In the genomic region with DNA sequence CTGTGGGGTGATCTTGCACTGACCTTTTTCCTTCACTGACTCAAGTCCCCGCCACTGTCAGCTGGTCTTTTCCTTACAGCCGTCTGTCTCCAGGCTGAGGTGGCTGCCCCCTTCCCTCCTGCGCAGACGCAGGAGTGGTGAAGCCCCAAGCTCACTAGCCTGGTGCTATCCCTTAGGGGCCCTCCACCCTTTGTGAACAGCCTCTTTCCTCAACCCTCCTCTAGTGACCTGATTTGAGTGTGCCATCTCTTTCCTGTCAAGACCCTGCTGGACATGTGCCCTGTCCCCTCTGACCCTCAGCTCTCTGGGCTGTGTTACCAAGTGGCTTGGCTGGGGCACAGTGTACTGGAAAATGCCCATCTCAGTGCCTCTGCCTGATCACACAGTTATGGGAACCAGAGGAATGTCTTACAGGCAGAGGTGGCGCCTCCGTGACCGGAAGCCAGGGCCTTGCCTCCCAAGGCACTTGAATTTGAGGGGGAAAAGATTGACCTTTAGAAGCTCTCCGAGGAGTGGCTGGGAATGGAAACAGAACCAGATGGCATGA, we compare ENCODE assay signal across 25 cellular contexts. TPM values are rescaled to one million over a fixed set of nuclear protein-coding genes. Genes with fewer than 3 reads are reported as not detected.
A peak's percentile ranks its signal among the peaks of the same experiment; 100 is the strongest.
DNase-seq lines count a peak whose midpoint lies in the region; ATAC-seq and TF ChIP-seq lines count a peak whose summit lies in the region.
"Had no signal": no experiment of that assay in that cellular context is flagged by ENCODE, and none has a peak within 500 bp of the region (broad histone marks: within the 10 kb centered on the region; RNA-seq: fewer than 3 reads in every experiment).

No MANE protein-coding gene starts in this region.

- no peaks in the 10 kb centered on the region for H4K20me1 ChIP-seq in BLaER1

- peak overlapping the region; percentile 48 for H3K4me2 ChIP-seq in BLaER1

- no peaks in the 10 kb centered on the region for H3K27me3 Mint-ChIP-seq in activated T-cell treated with anti-CD3 and anti-CD28 coated beads, Interleukin-2, amount 50 U/mL, for 4 hours (ENCODE audit: low read depth)
- H3K27me3 Mint-ChIP-seq: activated naive CD4-positive, alpha-beta T cell treated with anti-CD3 and anti-CD28 coated beads, Interleukin-2, amount 50 U/mL, for 24 hours had no signal

- peak; percentile 3 for ATAC-seq in left lung
- no peak for ATAC-seq in stimulated activated effector memory CD8-positive, alpha-beta T cell treated with anti-CD3 and anti-CD28 coated beads, Interleukin-12 subunit alpha, Interleukin-12 subunit beta, amount 100 ng/mL, for 72 hours
- ATAC-seq in activated T-cell treated with anti-CD3 and anti-CD28 coated beads, Interleukin-2, amount 50 U/mL, for 4 hours = no peak
- ATAC-seq: activated CD8-positive, alpha-beta memory T cell treated with anti-CD3 and anti-CD28 coated beads, Interleukin-2, amount 10 ng/mL, durations not matched to agents 7 days and 5 days; gastrocnemius medialis; naive thymus-derived CD8-positive, alpha-beta T cell; stimulated activated naive CD8-positive, alpha-beta T cell treated with anti-CD3 and anti-CD28 coated beads, Interleukin-15, amount 100 ng/mL, for 72 hours; T-helper 17 cell had no signal

- peak overlapping the region; percentile 32; the same call in 1 of the 2 replicates for H3K27ac ChIP-seq in BLaER1
- peak overlapping the region; percentile 96 to 98 for H3K27ac ChIP-seq in ascending aorta
- peak overlapping the region in 1 of 2 donors; percentile 23 for H3K27ac ChIP-seq in left lung
- H3K27ac ChIP-seq: SK-N-MC had no signal

- no peaks in the 10 kb centered on the region for H3K36me3 Mint-ChIP-seq in stimulated activated effector memory CD8-positive, alpha-beta T cell treated with anti-CD3 and anti-CD28 coated beads, Interleukin-12 subunit alpha, Interleukin-12 subunit beta, amount 100 ng/mL, for 72 hours
- no peaks in the 10 kb centered on the region for H3K36me3 Mint-ChIP-seq in activated T-cell treated with anti-CD3 and anti-CD28 coated beads, Interleukin-2, amount 50 U/mL, for 4 hours (ENCODE audit: insufficient read depth)
- H3K36me3 Mint-ChIP-seq: activated CD8-positive, alpha-beta memory T cell treated with anti-CD3 and anti-CD28 coated beads, Interleukin-2, amount 10 ng/mL, durations not matched to agents 7 days and 5 days; activated naive CD4-positive, alpha-beta T cell treated with anti-CD3 and anti-CD28 coated beads, Interleukin-2, amount 50 U/mL, for 24 hours; IgD-negative memory B cell had no signal

- DNase-seq in ascending aorta (ENCODE audit: low spot score in 2 of 2) (no peak), left lung (no peak), AML-193 (lab: John Stamatoyannopoulos, UW) (no peak), G401 (ENCODE audit: low spot score) (no peak), NCI-H2107 treated with DMSO at 0.1 percent for 48 hours (lab: John Stamatoyannopoulos, UW; ENCODE audit: unreplicated experiment) (no peak)
- DNase-seq in stimulated activated effector memory CD8-positive, alpha-beta T cell treated with anti-CD3 and anti-CD28 coated beads, Interleukin-12 subunit alpha, Interleukin-12 subunit beta, amount 100 ng/mL, for 72 hours (ENCODE audit: low spot score in 2 of 2) = no peak
- DNase-seq in activated T-cell treated with anti-CD3 and anti-CD28 coated beads, Interleukin-2, amount 50 U/mL, for 4 hours = no peak
- DNase-seq: activated CD4-positive, alpha-beta T cell treated with anti-CD3 and anti-CD28 coated beads, Interleukin-2, amount 10 ng/mL, durations not matched to agents 7 days and 5 days; activated CD8-positive, alpha-beta memory T cell treated with anti-CD3 and anti-CD28 coated beads, Interleukin-2, amount 10 ng/mL, durations not matched to agents 7 days and 5 days; gastrocnemius medialis; H9; kidney; mesendoderm; naive thymus-derived CD8-positive, alpha-beta T cell; NCI-H524; stimulated activated CD4-positive, alpha-beta T cell treated with anti-CD3 and anti-CD28 coated beads, Interleukin-4, amount 100 ng/mL, for 1 hour; stimulated activated naive CD8-positive, alpha-beta T cell treated with anti-CD3 and anti-CD28 coated beads, Interleukin-15, amount 100 ng/mL, for 72 hours; T-helper 17 cell had no signal

- H3K4me1 ChIP-seq in BLaER1 (peaks cover 34% of the 10 kb centered on the region), ascending aorta (peaks cover 58 to 80% of the 10 kb centered on the region in 2 donors), left lung (peaks cover 38 to 55% of the 10 kb centered on the region in 2 donors)

- H3K4me3 ChIP-seq in BLaER1 (no peak overlapping the region), ascending aorta (no peak overlapping the region), left lung (no peak overlapping the region)
- H3K4me3 ChIP-seq: gastrocnemius medialis, SK-N-MC had no signal

- no peaks in the 10 kb centered on the region for H3K9me3 Mint-ChIP-seq in stimulated activated effector memory CD8-positive, alpha-beta T cell treated with anti-CD3 and anti-CD28 coated beads, Interleukin-12 subunit alpha, Interleukin-12 subunit beta, amount 100 ng/mL, for 72 hours
- no peaks in the 10 kb centered on the region for H3K9me3 Mint-ChIP-seq in activated T-cell treated with anti-CD3 and anti-CD28 coated beads, Interleukin-2, amount 50 U/mL, for 4 hours
- H3K9me3 Mint-ChIP-seq: activated CD4-positive, alpha-beta T cell treated with anti-CD3 and anti-CD28 coated beads, Interleukin-2, amount 10 ng/mL, durations not matched to agents 7 days and 5 days; activated naive CD4-positive, alpha-beta T cell treated with anti-CD3 and anti-CD28 coated beads, Interleukin-2, amount 50 U/mL, for 24 hours; H9; IgD-negative memory B cell; naive thymus-derived CD8-positive, alpha-beta T cell; stimulated activated naive CD8-positive, alpha-beta T cell treated with anti-CD3 and anti-CD28 coated beads, Interleukin-15, amount 100 ng/mL, for 72 hours had no signal

- intact Hi-C loops in ascending aorta (cut with DNase I) (no loop called here), left lung (cut with DNase I) (no loop called here)

- peak overlapping the region; percentile 21 for H3K27ac Mint-ChIP-seq in stimulated activated effector memory CD8-positive, alpha-beta T cell treated with anti-CD3 and anti-CD28 coated beads, Interleukin-12 subunit alpha, Interleukin-12 subunit beta, amount 100 ng/mL, for 72 hours
- H3K27ac Mint-ChIP-seq: activated CD4-positive, alpha-beta T cell treated with anti-CD3 and anti-CD28 coated beads, Interleukin-2, amount 10 ng/mL, durations not matched to agents 7 days and 5 days; activated CD8-positive, alpha-beta memory T cell treated with anti-CD3 and anti-CD28 coated beads, Interleukin-2, amount 10 ng/mL, durations not matched to agents 7 days and 5 days; activated naive CD4-positive, alpha-beta T cell treated with anti-CD3 and anti-CD28 coated beads, Interleukin-2, amount 50 U/mL, for 24 hours; IgD-negative memory B cell; stimulated activated naive CD8-positive, alpha-beta T cell treated with anti-CD3 and anti-CD28 coated beads, Interleukin-15, amount 100 ng/mL, for 72 hours; T-helper 17 cell had no signal

- no peak overlapping the region for H3K4me3 Mint-ChIP-seq in stimulated activated effector memory CD8-positive, alpha-beta T cell treated with anti-CD3 and anti-CD28 coated beads, Interleukin-12 subunit alpha, Interleukin-12 subunit beta, amount 100 ng/mL, for 72 hours
- H3K4me3 Mint-ChIP-seq in activated T-cell treated with anti-CD3 and anti-CD28 coated beads, Interleukin-2, amount 50 U/mL, for 4 hours = no peak overlapping the region
- H3K4me3 Mint-ChIP-seq: activated CD4-positive, alpha-beta T cell treated with anti-CD3 and anti-CD28 coated beads, Interleukin-2, amount 10 ng/mL, durations not matched to agents 7 days and 5 days; activated CD8-positive, alpha-beta memory T cell treated with anti-CD3 and anti-CD28 coated beads, Interleukin-2, amount 10 ng/mL, durations not matched to agents 7 days and 5 days; activated naive CD4-positive, alpha-beta T cell treated with anti-CD3 and anti-CD28 coated beads, Interleukin-2, amount 50 U/mL, for 24 hours; H9; IgD-negative memory B cell; naive thymus-derived CD8-positive, alpha-beta T cell; stimulated activated naive CD8-positive, alpha-beta T cell treated with anti-CD3 and anti-CD28 coated beads, Interleukin-15, amount 100 ng/mL, for 72 hours; T-helper 17 cell had no signal

- H3K36me3 ChIP-seq in BLaER1 = no peaks in the 10 kb centered on the region
- H3K36me3 ChIP-seq in ascending aorta = no peaks in the 10 kb centered on the region
- no peaks in the 10 kb centered on the region for H3K36me3 ChIP-seq in left lung
- H3K36me3 ChIP-seq: gastrocnemius medialis had no signal

- TF ChIP-seq CTCF in ascending aorta (IDR thresholded peaks at IDR 0.05) = no peak
- no peak for TF ChIP-seq CTCF in left lung (IDR thresholded peaks at IDR 0.05)

- no peaks in the 10 kb centered on the region for H3K9me3 ChIP-seq in BLaER1
- H3K9me3 ChIP-seq in ascending aorta = no peaks in the 10 kb centered on the region
- no peaks in the 10 kb centered on the region for H3K9me3 ChIP-seq in left lung
- H3K9me3 ChIP-seq: gastrocnemius medialis had no signal

- no peaks in the 10 kb centered on the region for H3K27me3 ChIP-seq in BLaER1
- no peaks in the 10 kb centered on the region for H3K27me3 ChIP-seq in ascending aorta
- H3K27me3 ChIP-seq in left lung = peaks cover 0 to 15% of the 10 kb centered on the region in 2 donors
- H3K27me3 ChIP-seq: gastrocnemius medialis had no signal

- H3K9ac ChIP-seq in BLaER1 = 0 out of 2 replicates have a peak overlapping the region, but pooled peaks have one; percentile 1

- H3K4me1 Mint-ChIP-seq in stimulated activated effector memory CD8-positive, alpha-beta T cell treated with anti-CD3 and anti-CD28 coated beads, Interleukin-12 subunit alpha, Interleukin-12 subunit beta, amount 100 ng/mL, for 72 hours = peaks cover 16% of the 10 kb centered on the region
- peaks cover 15% of the 10 kb centered on the region for H3K4me1 Mint-ChIP-seq in activated T-cell treated with anti-CD3 and anti-CD28 coated beads, Interleukin-2, amount 50 U/mL, for 4 hours (ENCODE audit: low read depth)

- in situ Hi-C loops in G401 (cut with HindIII; ENCODE audit: low sequenced_read_pairs) = no loop called here

RNA-seq across cellular contexts. Expression of a gene that starts 8.7 kb away (rescaled TPM):
- total RNA-seq in ascending aorta (0.21 TPM), left lung (under 1 TPM in 1 of 2 donors, not detected in 1; 0.18 TPM)
- total RNA-seq in activated T-cell treated with anti-CD3 and anti-CD28 coated beads, Interleukin-2, amount 50 U/mL, for 4 hours = not detected
- 0.37 TPM in 1 of 2 replicates, not detected in the other for total RNA-seq in G401 (2014; rRNA removed; shearing (Covaris generic))
- total RNA-seq: activated CD4-positive, alpha-beta T cell treated with anti-CD3 and anti-CD28 coated beads, Interleukin-2, amount 10 ng/mL, durations not matched to agents 7 days and 5 days; activated CD8-positive, alpha-beta memory T cell treated with anti-CD3 and anti-CD28 coated beads, Interleukin-2, amount 10 ng/mL, durations not matched to agents 7 days and 5 days; epithelial cell of proximal tubule; H9; MCF 10A; naive thymus-derived CD8-positive, alpha-beta T cell; pulmonary artery endothelial cell; T-helper 17 cell had no signal

RNA-seq across cellular contexts. Expression of a gene that starts 17.5 kb away (rescaled TPM):
- total RNA-seq in ascending aorta = 187 TPM
- 10 to 100 TPM; 23.8 to 24.3 TPM for total RNA-seq in left lung
- not detected for total RNA-seq in activated T-cell treated with anti-CD3 and anti-CD28 coated beads, Interleukin-2, amount 50 U/mL, for 4 hours
- total RNA-seq in G401 (2014; rRNA removed; shearing (Covaris generic)) = not detected in 2 replicates
- total RNA-seq: activated CD4-positive, alpha-beta T cell treated with anti-CD3 and anti-CD28 coated beads, Interleukin-2, amount 10 ng/mL, durations not matched to agents 7 days and 5 days; activated CD8-positive, alpha-beta memory T cell treated with anti-CD3 and anti-CD28 coated beads, Interleukin-2, amount 10 ng/mL, durations not matched to agents 7 days and 5 days; epithelial cell of proximal tubule; MCF 10A; naive thymus-derived CD8-positive, alpha-beta T cell; pulmonary artery endothelial cell; T-helper 17 cell had no signal

RNA-seq across cellular contexts. Expression of a gene that starts 29.7 kb away (rescaled TPM):
- total RNA-seq in ascending aorta = 10.9 TPM
- 1 to 10 TPM; 2.7 to 3.8 TPM for total RNA-seq in left lung
- 1 to 10 TPM; 5.2 to 6.1 (median 5.9) TPM for total RNA-seq in activated T-cell treated with anti-CD3 and anti-CD28 coated beads, Interleukin-2, amount 50 U/mL, for 4 hours
- 0.24 and 0.25 TPM in 2 replicates for total RNA-seq in G401 (2014; rRNA removed; shearing (Covaris generic))

RNA-seq across cellular contexts. Expression of a gene that starts 40.1 kb away (rescaled TPM):
- total RNA-seq in ascending aorta (not detected), left lung (1 to 10 TPM in 1 of 2 donors, under 1 TPM in 1; 0.39 to 2.7 TPM)
- total RNA-seq in activated T-cell treated with anti-CD3 and anti-CD28 coated beads, Interleukin-2, amount 50 U/mL, for 4 hours = not detected
- total RNA-seq in G401 (2014; rRNA removed; shearing (Covaris generic)) = not detected in 2 replicates
- total RNA-seq: activated CD4-positive, alpha-beta T cell treated with anti-CD3 and anti-CD28 coated beads, Interleukin-2, amount 10 ng/mL, durations not matched to agents 7 days and 5 days; activated CD8-positive, alpha-beta memory T cell treated with anti-CD3 and anti-CD28 coated beads, Interleukin-2, amount 10 ng/mL, durations not matched to agents 7 days and 5 days; epithelial cell of proximal tubule; gastrocnemius medialis; H9; MCF 10A; naive thymus-derived CD8-positive, alpha-beta T cell; pulmonary artery endothelial cell; T-helper 17 cell had no signal

RNA-seq across cellular contexts. Expression of a gene that starts 48.3 kb away (rescaled TPM):
- total RNA-seq in ascending aorta = 9.2 TPM
- total RNA-seq in left lung = 10 to 100 TPM; 15.8 to 18.8 TPM
- total RNA-seq in activated T-cell treated with anti-CD3 and anti-CD28 coated beads, Interleukin-2, amount 50 U/mL, for 4 hours = 10 to 100 TPM; 35.0 to 38.7 (median 36.1) TPM
- 29.5 and 32.9 TPM in 2 replicates for total RNA-seq in G401 (2014; rRNA removed; shearing (Covaris generic))

Comparison
In these comparisons a context has a peak if more than half of its experiments do, and no peak if none do; other contexts are left out.
1. RNA of a gene that starts 17.5 kb away (total RNA-seq): 187 TPM in ascending aorta (single experiment) and 23.8 to 24.3 TPM in left lung; not detected in activated T-cell treated with anti-CD3 and anti-CD28 coated beads, Interleukin-2, amount 50 U/mL, for 4 hours and not detected in G401; every median in the first group is over 10 times any median in the second.